ENCODE assay signal across 9 cellular contexts in genomic region chr19:752652-753517, GRCh38. TPM values are rescaled to one million over a fixed set of nuclear protein-coding genes. Genes with fewer than 3 reads are reported as not detected.
DNase-seq lines count a peak whose midpoint lies in the region; ATAC-seq and TF ChIP-seq lines count a peak whose summit lies in the region.
"Had no signal": no experiment of that assay in that cellular context is flagged by ENCODE, and none has a peak within 500 bp of the region (broad histone marks: within the 10 kb centered on the region; RNA-seq: fewer than 3 reads in every experiment).

No MANE protein-coding gene starts in this region.

- no peak for ATAC-seq in GM21367 (IDR thresholded peaks at IDR 0.05; ENCODE audit: unreplicated experiment)
- no peak for ATAC-seq in HG02678 (IDR thresholded peaks at IDR 0.05; ENCODE audit: unreplicated experiment)

- TF ChIP-seq CTCF in chondrocyte (IDR thresholded peaks at IDR 0.05), result no peak

- no peaks in the 10 kb centered on the region for H3K36me3 ChIP-seq in mesodermal cell (ENCODE audit: control insufficient read depth, insufficient read depth, low read length)

- no peaks in the 10 kb centered on the region for H3K27me3 Mint-ChIP-seq in chondrocyte (ENCODE audit: low read depth)

- peaks cover 11% of the 10 kb centered on the region for H3K9me3 ChIP-seq in mesodermal cell (ENCODE audit: control insufficient read depth, low read length)

- H3K36me3 Mint-ChIP-seq in chondrocyte (ENCODE audit: low read depth), result no peaks in the 10 kb centered on the region

- peak overlapping the region; percentile 48 for H3K4me3 Mint-ChIP-seq in chondrocyte (ENCODE audit: unreplicated experiment)

- H3K9me3 Mint-ChIP-seq in chondrocyte (ENCODE audit: low read depth), result no peaks in the 10 kb centered on the region

- H3K27ac ChIP-seq in mesodermal cell (ENCODE audit: low read depth, low read length, severe bottlenecking), result peak overlapping the region; percentile 59

- in situ Hi-C loops in ACHN (cut with HindIII; ENCODE audit: low pct_ligation_motif_present, low pct_unique_long_range_greater_than_20kb, low sequenced_read_pairs), result no loop called here

- peaks cover 22% of the 10 kb centered on the region for H3K4me1 Mint-ChIP-seq in chondrocyte (ENCODE audit: low read depth)

- H3K27ac Mint-ChIP-seq in chondrocyte (ENCODE audit: unreplicated experiment), result peak overlapping the region; percentile 96

- WGBS in mesodermal cell (ENCODE audit: insufficient coverage in 2 of 2), 2 experiments, result 82 to 92% methylated on average over 24 to 32 of the region's 39 CpGs

- DNase-seq in ACHN (peak; percentile 91), LHCN-M2 (ENCODE audit: low read depth) (peak; percentile 97), chondrocyte (ENCODE audit: low spot score) (no peak), DMS114 treated with DMSO at 0.1 percent for 48 hours (lab: John Stamatoyannopoulos, UW; ENCODE audit: unreplicated experiment) (no peak)
- no peak for DNase-seq in stimulated activated CD4-positive, alpha-beta T cell treated with anti-CD3 and anti-CD28 coated beads, Interleukin-4, amount 100 ng/mL, for 24 hours
- DNase-seq: NCI-H82 had no signal

- peaks cover 10% of the 10 kb centered on the region for H3K4me1 ChIP-seq in mesodermal cell (ENCODE audit: control insufficient read depth, insufficient read depth, low read length, poor library complexity, severe bottlenecking)

- no peak overlapping the region for H3K4me3 ChIP-seq in mesodermal cell (ENCODE audit: extremely low read depth, insufficient read depth, low read length, poor library complexity, severe bottlenecking)

RNA-seq across cellular contexts. Expression of gene MISP, which starts 2.0 kb away (rescaled TPM):
- total RNA-seq in LHCN-M2 (2014; rRNA removed) (0.46 and 0.58 TPM in 2 replicates), chondrocyte (1.5 to 2.2 TPM (median 1.6 TPM) in 3 replicates)
- polyA plus RNA-seq in LHCN-M2 (2012), result 1.1 TPM
- polyA plus RNA-seq in mesodermal cell (2013, experiment 1 of 2), result 0.37 TPM
- 0.15 TPM for polyA plus RNA-seq in mesodermal cell (2013, experiment 2 of 2)

RNA-seq across cellular contexts. Expression of gene PALM, which starts 44.1 kb away (rescaled TPM):
- total RNA-seq in LHCN-M2 (2014; rRNA removed), result 2.2 and 2.3 TPM in 2 replicates
- 16.1 TPM for polyA plus RNA-seq in LHCN-M2 (2012)
- total RNA-seq in chondrocyte, result 166 to 182 TPM (median 175 TPM) in 3 replicates
- 54.7 TPM for polyA plus RNA-seq in mesodermal cell (2013, experiment 1 of 2)
- polyA plus RNA-seq in mesodermal cell (2013, experiment 2 of 2), result 45.9 TPM

RNA-seq across cellular contexts. Expression of gene PTBP1, which starts 44.4 kb away (rescaled TPM):
- 425 and 475 TPM in 2 replicates for total RNA-seq in LHCN-M2 (2014; rRNA removed)
- 609 TPM for polyA plus RNA-seq in LHCN-M2 (2012)
- total RNA-seq in chondrocyte, result 281 to 343 TPM (median 285 TPM) in 3 replicates
- polyA plus RNA-seq in mesodermal cell (2013, experiment 1 of 2), result 293 TPM
- polyA plus RNA-seq in mesodermal cell (2013, experiment 2 of 2), result 257 TPM

RNA-seq across cellular contexts. Expression of gene PRSS57, which starts 57.6 kb away (rescaled TPM):
- not detected in 2 replicates for total RNA-seq in LHCN-M2 (2014; rRNA removed)
- polyA plus RNA-seq in LHCN-M2 (2012), result not detected
- total RNA-seq in chondrocyte, result not detected in 3 replicates
- not detected for polyA plus RNA-seq in mesodermal cell (2013, experiment 1 of 2)
- polyA plus RNA-seq in mesodermal cell (2013, experiment 2 of 2), result not detected

Comparison
In these comparisons a context has a peak if more than half of its experiments do, and no peak if none do; other contexts are left out.
1. DNase-seq: peak in ACHN (single experiment) and LHCN-M2 (single experiment); none in chondrocyte (single experiment), stimulated activated CD4-positive, alpha-beta T cell treated with anti-CD3 and anti-CD28 coated beads, Interleukin-4, amount 100 ng/mL, for 24 hours (single experiment) and DMS114 treated with DMSO at 0.1 percent for 48 hours (single experiment).
2. RNA of gene PALM, which starts 44.1 kb away (total RNA-seq): 166 to 182 TPM in chondrocyte; 2.2 to 2.3 TPM in LHCN-M2; every median in the first group is over 10 times any median in the second.